9 cellular contexts compared by ENCODE assay signal in the genomic region with DNA sequence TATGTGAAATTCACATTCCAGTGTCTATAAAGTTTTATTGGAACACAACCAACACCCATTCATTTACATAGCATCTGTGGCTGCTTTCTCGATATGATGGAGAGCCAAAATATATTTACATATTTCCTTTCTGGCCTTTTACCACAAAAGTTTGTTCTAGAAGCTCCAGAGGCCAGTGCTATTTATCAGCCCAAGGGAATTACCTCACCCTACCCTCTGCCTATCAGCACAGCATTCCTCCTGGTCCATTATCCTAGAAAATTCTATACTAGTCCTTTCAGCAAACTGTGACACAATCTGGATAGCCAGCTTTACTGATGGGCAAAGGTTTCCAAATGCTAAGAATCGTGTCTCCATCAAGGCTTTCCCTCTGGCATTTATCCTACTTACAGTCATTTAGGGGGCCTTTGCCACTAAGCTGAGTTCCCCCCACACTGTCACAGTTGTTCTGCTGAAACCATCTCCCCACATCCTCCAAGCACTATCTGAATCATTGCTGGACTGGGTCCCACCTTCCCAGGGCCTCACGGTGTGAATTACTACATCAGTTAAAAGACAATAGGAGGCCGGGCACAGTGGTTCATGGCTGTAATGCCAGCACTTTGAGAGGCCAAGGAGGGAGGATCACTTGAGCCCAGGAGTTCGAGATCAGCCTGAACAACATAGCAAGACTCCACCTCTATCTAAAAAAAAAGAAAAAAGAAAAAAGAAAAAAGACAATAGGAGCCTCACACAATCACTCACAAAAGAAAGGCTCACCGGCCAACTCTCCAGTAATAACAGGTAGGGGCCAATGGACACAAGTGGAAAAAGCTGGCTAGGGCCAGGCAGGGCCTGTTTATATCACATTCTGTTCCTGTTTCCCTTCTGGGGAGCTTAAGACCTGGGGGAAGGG. TPM values are rescaled to one million over a fixed set of nuclear protein-coding genes. Genes with fewer than 3 reads are reported as not detected.
DNase-seq lines count a peak whose midpoint lies in the region; ATAC-seq and TF ChIP-seq lines count a peak whose summit lies in the region.
"Had no signal": no experiment of that assay in that cellular context is flagged by ENCODE, and none has a peak within 500 bp of the region (broad histone marks: within the 10 kb centered on the region; RNA-seq: fewer than 3 reads in every experiment).

No MANE protein-coding gene starts in this region.

- no peaks in the 10 kb centered on the region for H3K27me3 ChIP-seq in upper lobe of right lung

- no peak overlapping the region for H3K4me3 Mint-ChIP-seq in natural killer cell

- CTCF ChIA-PET in HEK293 (lab: Yijun Ruan, JAX), result interaction anchor here (0.7 to 0.9 kb wide), 2 partner anchors 9 to 23 kb away, joined by 3 read pairs; no protein-coding TSS in a partner anchor

- DNase-seq in GM12865 (ENCODE audit: low read depth), result peak; percentile 82
- DNase-seq in activated naive CD4-positive, alpha-beta T cell treated with anti-CD3 and anti-CD28 coated beads, Interleukin-2, amount 50 U/mL, for 72 hours (ENCODE audit: low spot score in 2 of 2), result no peak
- DNase-seq in natural killer cell, result no peak
- no peak for DNase-seq in 8988T
- DNase-seq in upper lobe of right lung, result no peak
- DNase-seq: glutamatergic neuron, NCI-H2081 treated with DMSO at 0.1 percent for 48 hours had no signal

- no peak for TF ChIP-seq CTCF in GM12865 (IDR thresholded peaks at IDR 0.05; ENCODE audit: insufficient read depth, low read depth, low read length, missing control alignments)
- TF ChIP-seq CTCF in HEK293 (tag by site-specific recombination; IDR thresholded peaks at IDR 0.05), result no peak
- TF ChIP-seq CTCF in natural killer cell (IDR thresholded peaks at IDR 0.05), result no peak
- no peak for TF ChIP-seq CTCF in upper lobe of right lung (IDR thresholded peaks at IDR 0.05)

- H3K36me3 ChIP-seq in HEK293 (ENCODE audit: control insufficient read depth in 2 of 2, insufficient read depth in 1 of 2, low read length in 2 of 2), result no peaks in the 10 kb centered on the region
- H3K36me3 ChIP-seq in upper lobe of right lung, result peaks cover 4% of the 10 kb centered on the region

- H3K27ac ChIP-seq in HEK293 (ENCODE audit: extremely low read depth, low read depth, low read length) (no peak overlapping the region), upper lobe of right lung (no peak overlapping the region)

- POLR2A ChIA-PET in HEK293 (lab: Yijun Ruan, JAX), result no interaction called here

- peak; percentile 56 to 83 for ATAC-seq in activated naive CD4-positive, alpha-beta T cell treated with anti-CD3 and anti-CD28 coated beads, Interleukin-2, amount 50 U/mL, for 72 hours
- ATAC-seq in natural killer cell, result no peak
- ATAC-seq in upper lobe of right lung, result no peak
- no peak for ATAC-seq in GM19467 (IDR thresholded peaks at IDR 0.05; ENCODE audit: unreplicated experiment)

- peaks cover 49 to 64% of the 10 kb centered on the region in 2 donors for H3K4me1 Mint-ChIP-seq in natural killer cell

- no peaks in the 10 kb centered on the region for H3K9me3 Mint-ChIP-seq in activated naive CD4-positive, alpha-beta T cell treated with anti-CD3 and anti-CD28 coated beads, Interleukin-2, amount 50 U/mL, for 72 hours
- no peaks in the 10 kb centered on the region for H3K9me3 Mint-ChIP-seq in natural killer cell

- H3K36me3 Mint-ChIP-seq in activated naive CD4-positive, alpha-beta T cell treated with anti-CD3 and anti-CD28 coated beads, Interleukin-2, amount 50 U/mL, for 72 hours, result peaks cover 8 to 40% of the 10 kb centered on the region in 2 donors
- peaks cover 9% of the 10 kb centered on the region for H3K36me3 Mint-ChIP-seq in natural killer cell

- intact Hi-C loops in natural killer cell (cut with micrococcal nuclease) (no loop called here), upper lobe of right lung (cut with DNase I) (no loop called here)

- peak overlapping the region; percentile 54 to 58 for H3K27ac Mint-ChIP-seq in activated naive CD4-positive, alpha-beta T cell treated with anti-CD3 and anti-CD28 coated beads, Interleukin-2, amount 50 U/mL, for 72 hours
- peak overlapping the region; percentile 8 to 79 for H3K27ac Mint-ChIP-seq in natural killer cell

- H3K27me3 Mint-ChIP-seq in natural killer cell (ENCODE audit: low read depth in 2 of 2), result no peaks in the 10 kb centered on the region

- no peaks in the 10 kb centered on the region for H3K4me1 ChIP-seq in HEK293 (ENCODE audit: control insufficient read depth, insufficient read depth, low read length)
- peaks cover 24% of the 10 kb centered on the region for H3K4me1 ChIP-seq in upper lobe of right lung

- H3K9me3 ChIP-seq in HEK293 (ENCODE audit: control insufficient read depth, insufficient read depth, low read depth, low read length) (no peaks in the 10 kb centered on the region), upper lobe of right lung (no peaks in the 10 kb centered on the region)

- peak overlapping the region; percentile 32 for H3K4me3 ChIP-seq in GM12865 (ENCODE audit: low read depth, low read length)
- no peak overlapping the region for H3K4me3 ChIP-seq in HEK293 (ENCODE audit: low read depth, low read length)
- no peak overlapping the region for H3K4me3 ChIP-seq in upper lobe of right lung

TF ChIP-seq in HEK293, 187 proteins besides CTCF, POLR2A, EP300 and RAD21:
- TF ChIP-seq ZNF529 (tag by site-specific recombination; IDR thresholded peaks at IDR 0.05; ENCODE audit: insufficient replicate concordance) (no peak), SP2 (tag by site-specific recombination; IDR thresholded peaks at IDR 0.05) (no peak), ZNF169 (tag by site-specific recombination; IDR thresholded peaks at IDR 0.05) (no peak)
- TF ChIP-seq, protein P1, sequence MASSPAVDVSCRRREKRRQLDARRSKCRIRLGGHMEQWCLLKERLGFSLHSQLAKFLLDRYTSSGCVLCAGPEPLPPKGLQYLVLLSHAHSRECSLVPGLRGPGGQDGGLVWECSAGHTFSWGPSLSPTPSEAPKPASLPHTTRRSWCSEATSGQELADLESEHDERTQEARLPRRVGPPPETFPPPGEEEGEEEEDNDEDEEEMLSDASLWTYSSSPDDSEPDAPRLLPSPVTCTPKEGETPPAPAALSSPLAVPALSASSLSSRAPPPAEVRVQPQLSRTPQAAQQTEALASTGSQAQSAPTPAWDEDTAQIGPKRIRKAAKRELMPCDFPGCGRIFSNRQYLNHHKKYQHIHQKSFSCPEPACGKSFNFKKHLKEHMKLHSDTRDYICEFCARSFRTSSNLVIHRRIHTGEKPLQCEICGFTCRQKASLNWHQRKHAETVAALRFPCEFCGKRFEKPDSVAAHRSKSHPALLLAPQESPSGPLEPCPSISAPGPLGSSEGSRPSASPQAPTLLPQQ (tag by site-specific recombination; IDR thresholded peaks at IDR 0.05), result peak; percentile 55; the same call in 1 of the 2 replicates
- TF ChIP-seq, protein P2, sequence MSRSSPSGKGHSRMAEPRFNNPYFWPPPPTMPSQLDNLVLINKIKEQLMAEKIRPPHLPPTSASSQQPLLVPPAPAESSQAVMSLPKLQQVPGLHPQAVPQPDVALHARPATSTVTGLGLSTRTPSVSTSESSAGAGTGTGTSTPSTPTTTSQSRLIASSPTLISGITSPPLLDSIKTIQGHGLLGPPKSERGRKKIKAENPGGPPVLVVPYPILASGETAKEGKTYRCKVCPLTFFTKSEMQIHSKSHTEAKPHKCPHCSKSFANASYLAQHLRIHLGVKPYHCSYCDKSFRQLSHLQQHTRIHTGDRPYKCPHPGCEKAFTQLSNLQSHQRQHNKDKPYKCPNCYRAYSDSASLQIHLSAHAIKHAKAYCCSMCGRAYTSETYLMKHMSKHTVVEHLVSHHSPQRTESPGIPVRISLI (tag by site-specific recombination; IDR thresholded peaks at IDR 0.05), result no peak

RNA-seq across cellular contexts. Expression of a gene that starts 12.1 kb away (rescaled TPM):
- total RNA-seq in activated naive CD4-positive, alpha-beta T cell treated with anti-CD3 and anti-CD28 coated beads, Interleukin-2, amount 50 U/mL, for 72 hours, result 10 to 100 TPM in 1 of 2 donors, 1 to 10 TPM in 1; 9.9 to 73.8 TPM
- total RNA-seq in natural killer cell, result 10 to 100 TPM; 10.6 to 17.3 (median 15.4) TPM
- total RNA-seq in upper lobe of right lung, result 19.3 TPM

RNA-seq across cellular contexts. Expression of a gene that starts 30.5 kb away (rescaled TPM):
- 10 to 100 TPM; 36.0 to 45.9 TPM for total RNA-seq in activated naive CD4-positive, alpha-beta T cell treated with anti-CD3 and anti-CD28 coated beads, Interleukin-2, amount 50 U/mL, for 72 hours
- total RNA-seq in natural killer cell (10 to 100 TPM; 16.7 to 26.0 (median 23.4) TPM), upper lobe of right lung (27.2 TPM)

Comparison
In these comparisons a context has a peak if more than half of its experiments do, and no peak if none do; other contexts are left out.
1. ATAC-seq: peak in activated naive CD4-positive, alpha-beta T cell treated with anti-CD3 and anti-CD28 coated beads, Interleukin-2, amount 50 U/mL, for 72 hours (2 of 2); none in natural killer cell (0 of 3), upper lobe of right lung (single experiment) and GM19467 (single experiment).